ENCODE assay signal across 15 cellular contexts in genomic region chr9:123893146-123893545, GRCh38.
DNase-seq lines count a peak whose midpoint lies in the region; ATAC-seq lines count a peak whose summit lies in the region.
"Had no signal": no experiment of that assay in that cellular context is flagged by ENCODE, and none has a peak within 500 bp of the region (broad histone marks: within the 10 kb centered on the region; RNA-seq: fewer than 3 reads in every experiment).

No MANE protein-coding gene starts in this region.

- peaks cover 33% of the 10 kb centered on the region for H3K4me1 ChIP-seq in HUES6 (ENCODE audit: control insufficient read depth, insufficient read depth, low read length)
- peaks cover 37% of the 10 kb centered on the region for H3K4me1 ChIP-seq in iPS-20b (ENCODE audit: insufficient read depth, low read length)

- H3K36me3 ChIP-seq in HUES6 (ENCODE audit: control insufficient read depth, insufficient read depth, low read length) (no peaks in the 10 kb centered on the region), iPS-20b (ENCODE audit: insufficient read depth, low read depth, low read length) (no peaks in the 10 kb centered on the region)

- H3K4me3 ChIP-seq in HUES6 (ENCODE audit: low read depth, low read length) (0 out of 2 replicates have a peak overlapping the region, but pooled peaks have one; percentile 8), iPS-20b (ENCODE audit: low read length) (peak overlapping the region; percentile 49)
- H3K4me3 ChIP-seq: A549 had no signal

- H3K9ac ChIP-seq in HUES6 (ENCODE audit: low read length) (no peak overlapping the region), iPS-20b (ENCODE audit: low read depth, low read length) (peak overlapping the region; percentile 10; the same call in 1 of the 2 replicates)

- DNase-seq in astrocyte of the hippocampus (ENCODE audit: low read depth, low spot score): peak; percentile 5
- no peak for DNase-seq in stimulated activated CD4-positive, alpha-beta T cell treated with anti-CD3 and anti-CD28 coated beads, Interleukin-4, amount 100 ng/mL, for 1 hour
- no peak for DNase-seq in central memory CD4-positive, alpha-beta T cell
- DNase-seq: Caco-2; CD8-positive, alpha-beta memory T cell; DND-41; GDM1; H7; IMR-90; KG1 had no signal

- peaks cover 6% of the 10 kb centered on the region; the same call in 1 of the 2 replicates for H3K9me3 ChIP-seq in HUES6 (ENCODE audit: control insufficient read depth, insufficient read depth, low read depth, low read length)
- no peaks in the 10 kb centered on the region for H3K9me3 ChIP-seq in iPS-20b (ENCODE audit: insufficient read depth, low read depth, low read length)
- H3K9me3 ChIP-seq: A549, Caco-2 had no signal

- no peaks in the 10 kb centered on the region for H3K27me3 ChIP-seq in HUES6 (ENCODE audit: control insufficient read depth, insufficient read depth, low read length)
- no peaks in the 10 kb centered on the region for H3K27me3 ChIP-seq in iPS-20b (ENCODE audit: insufficient read depth, low read length)

- H3K27ac ChIP-seq in HUES6 (ENCODE audit: low read depth, low read length): no peak overlapping the region
- peak overlapping the region; percentile 34 for H3K27ac ChIP-seq in iPS-20b (ENCODE audit: low read length)
- H3K27ac ChIP-seq: A549 had no signal

- ATAC-seq in HG03139 (IDR thresholded peaks at IDR 0.05; ENCODE audit: unreplicated experiment): no peak
- no peak for ATAC-seq in HG02798 (IDR thresholded peaks at IDR 0.05; ENCODE audit: poor library complexity, unreplicated experiment)
